ENCODE assay signal across 10 cellular contexts in the genomic region with DNA sequence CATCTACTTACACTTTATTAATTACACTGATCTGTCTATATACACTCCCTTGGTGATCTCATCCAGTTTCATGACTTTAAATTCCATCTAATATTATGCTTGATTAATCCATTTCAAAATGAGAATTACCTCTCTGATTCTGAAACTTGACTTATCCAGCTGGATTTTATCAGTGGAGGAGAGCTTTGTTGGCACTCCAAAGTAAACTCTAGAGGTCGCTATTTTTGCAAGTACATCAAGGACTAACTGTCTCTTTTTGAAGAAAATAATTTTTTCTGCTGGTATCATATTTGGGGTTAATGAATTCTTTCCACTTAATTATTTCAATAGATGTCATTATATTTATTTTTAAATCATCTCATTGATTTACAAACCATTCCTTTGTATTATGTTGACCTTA.
A peak's percentile ranks its signal among the peaks of the same experiment; 100 is the strongest.
DNase-seq lines count a peak whose midpoint lies in the region; ATAC-seq and TF ChIP-seq lines count a peak whose summit lies in the region.
"Had no signal": no experiment of that assay in that cellular context is flagged by ENCODE, and none has a peak within 500 bp of the region (broad histone marks: within the 10 kb centered on the region; RNA-seq: fewer than 3 reads in every experiment).

No MANE protein-coding gene starts in this region.

- TF ChIP-seq CTCF in GM06990 (IDR thresholded peaks at IDR 0.05; ENCODE audit: insufficient read depth, low read length, poor library complexity, severe bottlenecking) (peak; percentile 46), astrocyte of the cerebellum (IDR thresholded peaks at IDR 0.05; ENCODE audit: low read depth, low read length, missing control alignments) (peak; percentile 39)

- no peaks in the 10 kb centered on the region for H3K9me2 ChIP-seq in Karpas-422 (replicated peaks; ENCODE audit: insufficient read depth, low read length)

- no peaks in the 10 kb centered on the region for H3K36me3 ChIP-seq in GM06990 (ENCODE audit: control insufficient read depth, insufficient read depth, low read length)
- no peaks in the 10 kb centered on the region for H3K36me3 ChIP-seq in Karpas-422 (ENCODE audit: insufficient read depth, low read length)
- no peaks in the 10 kb centered on the region for H3K36me3 ChIP-seq in mesenchymal stem cell (ENCODE audit: control insufficient read depth in 1 of 2, insufficient read depth in 2 of 2, low read depth in 1 of 2, low read length in 2 of 2)

- H3K4me2 ChIP-seq in Karpas-422 (ENCODE audit: low read depth, low read length, poor library complexity, severe bottlenecking) (no peak overlapping the region), mesenchymal stem cell (ENCODE audit: low read length, poor library complexity, severe bottlenecking) (no peak overlapping the region)

- H3K23ac ChIP-seq in mesenchymal stem cell (ENCODE audit: low read length in 2 of 2), result no peak overlapping the region

- DNase-seq in GM06990 (ENCODE audit: extremely low read depth, insufficient read length) (no peak), Karpas-422 (peak; percentile 48), astrocyte of the cerebellum (ENCODE audit: low read depth) (no peak), mesenchymal stem cell (peak; percentile 13), T-helper 1 cell (no peak)
- no peak for DNase-seq in stimulated activated CD4-positive, alpha-beta T cell treated with anti-CD3 and anti-CD28 coated beads, Interleukin-4, amount 100 ng/mL, for 1 hour
- DNase-seq: central memory CD4-positive, alpha-beta T cell; NCI-H446 treated with DMSO at 0.1 percent for 48 hours had no signal

- in situ Hi-C loops in astrocyte of the cerebellum (cut with HindIII; ENCODE audit: low sequenced_read_pairs), result no loop called here

- no peak for ATAC-seq in HG03025 (IDR thresholded peaks at IDR 0.05; ENCODE audit: low FRiP score, unreplicated experiment)
- no peak for ATAC-seq in GM19035 (IDR thresholded peaks at IDR 0.05; ENCODE audit: unreplicated experiment)

- H4K8ac ChIP-seq in mesenchymal stem cell (ENCODE audit: low read length), result no peak overlapping the region

- H3K27me3 ChIP-seq in GM06990 (replicated peaks; ENCODE audit: control insufficient read depth, insufficient read depth, low read length) (no peaks in the 10 kb centered on the region), Karpas-422 (ENCODE audit: low read length) (no peaks in the 10 kb centered on the region), mesenchymal stem cell (ENCODE audit: control insufficient read depth in 1 of 2, insufficient read depth in 1 of 2, low read length in 2 of 2) (no peaks in the 10 kb centered on the region)

- no peak overlapping the region for H3K4ac ChIP-seq in mesenchymal stem cell (ENCODE audit: low read depth in 1 of 2, low read length in 2 of 2)

- H3K14ac ChIP-seq in mesenchymal stem cell (ENCODE audit: low read length in 2 of 2), result no peak overlapping the region

- no peak overlapping the region for H2BK15ac ChIP-seq in mesenchymal stem cell (ENCODE audit: low read depth, poor library complexity, severe bottlenecking)

- H3K79me1 ChIP-seq in mesenchymal stem cell (replicated peaks; ENCODE audit: low read length, poor library complexity, severe bottlenecking), result no peaks in the 10 kb centered on the region

- H4K20me1 ChIP-seq in Karpas-422 (ENCODE audit: insufficient read depth, low read depth, low read length), result no peaks in the 10 kb centered on the region

- H3K27ac ChIP-seq in Karpas-422 (ENCODE audit: low read length) (no peak overlapping the region), mesenchymal stem cell (ENCODE audit: low read length, poor library complexity, severe bottlenecking) (no peak overlapping the region)

- H2BK5ac ChIP-seq in mesenchymal stem cell (ENCODE audit: low read depth, low read length, poor library complexity, severe bottlenecking), result no peak overlapping the region

- H3K18ac ChIP-seq in mesenchymal stem cell (ENCODE audit: low read depth in 1 of 2, low read length in 2 of 2), result no peak overlapping the region

- no peak overlapping the region for H3K9ac ChIP-seq in Karpas-422 (ENCODE audit: low read length)
- no peak overlapping the region for H3K9ac ChIP-seq in mesenchymal stem cell (ENCODE audit: low read length)

- H3K9me3 ChIP-seq in Karpas-422 (ENCODE audit: low read length) (no peaks in the 10 kb centered on the region), mesenchymal stem cell (ENCODE audit: control insufficient read depth, low read length) (no peaks in the 10 kb centered on the region)

- no peak overlapping the region for H2BK120ac ChIP-seq in mesenchymal stem cell (ENCODE audit: low read depth, low read length)

- no peak overlapping the region for H2AK5ac ChIP-seq in mesenchymal stem cell (ENCODE audit: low read length, severe bottlenecking)

- no peak overlapping the region for H2BK12ac ChIP-seq in mesenchymal stem cell (ENCODE audit: low read length in 2 of 2)

- no CpG with 5 or more reads among the region's 1 CpG for WGBS in mesenchymal stem cell

- H3K79me2 ChIP-seq in Karpas-422 (ENCODE audit: low read length), result no peaks in the 10 kb centered on the region

- H2AFZ ChIP-seq in Karpas-422 (ENCODE audit: low read length) (no peak overlapping the region), mesenchymal stem cell (ENCODE audit: low read depth, low read length) (no peak overlapping the region)

- H3K4me3 ChIP-seq in GM06990 (replicated peaks; ENCODE audit: low read depth, low read length), result no peak overlapping the region
- no peak overlapping the region for H3K4me3 ChIP-seq in Karpas-422 (ENCODE audit: low read length)
- H3K4me3 ChIP-seq in astrocyte of the cerebellum (ENCODE audit: low read depth, low read length), result no peak overlapping the region
- H3K4me3 ChIP-seq in mesenchymal stem cell (ENCODE audit: insufficient read depth in 1 of 2, low read depth in 1 of 2, low read length in 2 of 2), result no peak overlapping the region

- no peak overlapping the region for H4K91ac ChIP-seq in mesenchymal stem cell (ENCODE audit: low read length)

- H3K4me1 ChIP-seq in Karpas-422 (ENCODE audit: low read length), result no peaks in the 10 kb centered on the region
- no peaks in the 10 kb centered on the region for H3K4me1 ChIP-seq in mesenchymal stem cell (ENCODE audit: control insufficient read depth, insufficient read depth, low read depth, low read length)

Comparison
In these comparisons a context has a peak if more than half of its experiments do, and no peak if none do; other contexts are left out.
1. DNase-seq: peak in Karpas-422 (single experiment) and mesenchymal stem cell (single experiment); none in GM06990 (single experiment), astrocyte of the cerebellum (single experiment), stimulated activated CD4-positive, alpha-beta T cell treated with anti-CD3 and anti-CD28 coated beads, Interleukin-4, amount 100 ng/mL, for 1 hour (single experiment) and T-helper 1 cell (0 of 5).